In genomic region chr6:27752038-27752885, GRCh38 we compare ENCODE assay signal across 8 cellular contexts.
A peak's percentile ranks its signal among the peaks of the same experiment; 100 is the strongest.
DNase-seq lines count a peak whose midpoint lies in the region; ATAC-seq and TF ChIP-seq lines count a peak whose summit lies in the region.

No MANE protein-coding gene starts in this region.

- peak overlapping the region; percentile 68 for H3K4me3 ChIP-seq in A673 (ENCODE audit: low read depth, low read length, poor library complexity, severe bottlenecking)
- H3K4me3 ChIP-seq in dorsolateral prefrontal cortex, result peak overlapping the region; percentile 46 to 92 (median 78)
- H3K4me3 ChIP-seq in liver (ENCODE audit: low read depth in 1 of 3, low read length in 3 of 3), result peak overlapping the region; percentile 58 to 94 (median 88)

- H3K27ac ChIP-seq in A673 (ENCODE audit: low read depth, low read length, poor library complexity, severe bottlenecking), result peak overlapping the region; percentile 74
- peak overlapping the region in 36 of 59 donors; percentile 12 to 84 (median 60) for H3K27ac ChIP-seq in dorsolateral prefrontal cortex
- H3K27ac ChIP-seq in liver (ENCODE audit: low read depth in 1 of 2, low read length in 2 of 2), result peak overlapping the region; percentile 92

- H3K4me1 ChIP-seq in A673 (ENCODE audit: insufficient read depth, low read length, poor library complexity, severe bottlenecking) (no peaks in the 10 kb centered on the region), liver (ENCODE audit: control insufficient read depth in 4 of 4, insufficient read depth in 4 of 4, low read length in 3 of 4) (peaks cover 0 to 12% (median 7%) of the 10 kb centered on the region in 4 donors)

- no TSS peak for BruUV-seq in A673 (replicated peaks; lab: Mats Ljungman, UMichigan)

- no peaks in the 10 kb centered on the region for H3K36me3 ChIP-seq in A673 (ENCODE audit: insufficient read depth, low read length, poor library complexity, severe bottlenecking)
- H3K36me3 ChIP-seq in liver (ENCODE audit: control insufficient read depth in 4 of 4, insufficient read depth in 3 of 4, low read depth in 1 of 4, low read length in 3 of 4), result no peaks in the 10 kb centered on the region

- intact Hi-C loops in A673 (cut with micrococcal nuclease; ENCODE audit: unreplicated experiment) (loop anchor here (1.0 to 2.0 kb wide), 4 partner anchors 59 to 564 kb away; no protein-coding TSS in a partner anchor), dorsolateral prefrontal cortex (cut with DNase I) (loop anchor here (2.0 to 10.0 kb wide), 7 partner anchors 65 to 575 kb away; partner anchors contain the start of gene ZNF184 (in 1 of the 2))

- 13% methylated on average over 24 of the region's 24 CpGs for WGBS in liver

- H3K27me3 ChIP-seq in A673 (replicated peaks; ENCODE audit: insufficient read depth, low read depth, low read length, poor library complexity) (no peaks in the 10 kb centered on the region), dorsolateral prefrontal cortex (peaks cover 0 to 15% (median 3%) of the 10 kb centered on the region in 45 donors), liver (ENCODE audit: control insufficient read depth in 4 of 4, insufficient read depth in 4 of 4, low read length in 3 of 4) (no peaks in the 10 kb centered on the region)

- peak; percentile 50 for ATAC-seq in GM18502 (IDR thresholded peaks at IDR 0.05; ENCODE audit: poor library complexity, unreplicated experiment)
- ATAC-seq in HG03439 (IDR thresholded peaks at IDR 0.05; ENCODE audit: unreplicated experiment), result peak; percentile 49
- ATAC-seq in activated CD4-positive, CD25-positive, alpha-beta regulatory T cell treated with anti-CD3 and anti-CD28 coated beads, Interleukin-2, amount 50 U/mL, for 24 hours, result peak; percentile 37 to 42

- peak overlapping the region; percentile 87 to 90 for H3K9ac ChIP-seq in liver (ENCODE audit: low read depth in 1 of 2, low read length in 2 of 2)

- peak; percentile 91 for DNase-seq in A673 (ENCODE audit: low spot score)
- DNase-seq in NCI-H446 treated with DMSO at 0.1 percent for 48 hours (lab: John Stamatoyannopoulos, UW), result peak; percentile 75
- DNase-seq in dorsolateral prefrontal cortex, result peak in 7 of 10 donors; percentile 18 to 60 (median 52)
- DNase-seq in stimulated activated CD4-positive, alpha-beta T cell treated with anti-CD3 and anti-CD28 coated beads, Interleukin-4, amount 100 ng/mL, for 24 hours, result peak; percentile 50

- POLR2A ChIA-PET in A673 (lab: Charles Lee; ENCODE audit: low non-redundant PET), result interaction anchor here (0.6 to 0.7 kb wide), 2 partner anchors 234 to 602 kb away, joined by 3 read pairs; no protein-coding TSS in a partner anchor

- CTCF ChIA-PET in A673 (lab: Charles Lee), result interaction anchor here (0.5 to 1.2 kb wide), 11 partner anchors 20 to 990 kb away, joined by 3 to 14 read pairs (median 6); partner anchors contain the start of gene POM121L2

- H3K9me3 ChIP-seq in A673 (ENCODE audit: low read depth, low read length, poor library complexity, severe bottlenecking) (no peaks in the 10 kb centered on the region), liver (ENCODE audit: control insufficient read depth in 4 of 4, low read length in 3 of 4) (no peaks in the 10 kb centered on the region)

- TF ChIP-seq CTCF in A673 (conservative IDR thresholded peaks at IDR 0.05; ENCODE audit: low read depth, low read length) (peak; percentile 79), dorsolateral prefrontal cortex (IDR thresholded peaks at IDR 0.05 in 54 of 56, conservative IDR thresholded peaks at IDR 0.05 in 2 of 56; ENCODE audit: low read depth in 1 of 56, partially characterized antibody in 56 of 56) (peak; percentile 61 to 93 (median 82)), liver (IDR thresholded peaks at IDR 0.05; ENCODE audit: low read depth, low read length, missing input control) (peak; percentile 88)

- peak; percentile 83 to 84 for TF ChIP-seq RAD21 in liver (IDR thresholded peaks at IDR 0.05)

TF ChIP-seq in liver, 16 proteins besides CTCF, POLR2A, EP300 and RAD21:
- TF ChIP-seq REST (IDR thresholded peaks at IDR 0.05) (no peak), HNF4A (conservative IDR thresholded peaks at IDR 0.05) (no peak), FOXA2 (IDR thresholded peaks at IDR 0.05) (no peak), ATF3 (IDR thresholded peaks at IDR 0.05) (no peak), FOXA1 (IDR thresholded peaks at IDR 0.05) (no peak), HNF4G (IDR thresholded peaks at IDR 0.05) (no peak), YY1 (IDR thresholded peaks at IDR 0.05) (peak; percentile 67), NR2F2 (IDR thresholded peaks at IDR 0.05) (no peak), EGR1 (IDR thresholded peaks at IDR 0.05; ENCODE audit: low read depth in 2 of 2) (no peak), SP1 (IDR thresholded peaks at IDR 0.05) (peak; percentile 17), RXRA (IDR thresholded peaks at IDR 0.05) (peak; percentile 18 to 32)

Comparison
In these comparisons a context has a peak if more than half of its experiments do, and no peak if none do; other contexts are left out.
1. Peak in every context shown above with its lines: DNase-seq, ATAC-seq, H3K4me3 ChIP-seq and H3K27ac ChIP-seq.